ENCODE assay signal across 1 cellular context in genomic region chr14:64772394-64772950, GRCh38.
TF ChIP-seq lines count a peak whose summit lies in the region.

No MANE protein-coding gene starts in this region.

TF ChIP-seq in HepG2, 621 proteins besides CTCF, POLR2A, EP300 and RAD21 (continued from another document):
- TF ChIP-seq, protein P1, sequence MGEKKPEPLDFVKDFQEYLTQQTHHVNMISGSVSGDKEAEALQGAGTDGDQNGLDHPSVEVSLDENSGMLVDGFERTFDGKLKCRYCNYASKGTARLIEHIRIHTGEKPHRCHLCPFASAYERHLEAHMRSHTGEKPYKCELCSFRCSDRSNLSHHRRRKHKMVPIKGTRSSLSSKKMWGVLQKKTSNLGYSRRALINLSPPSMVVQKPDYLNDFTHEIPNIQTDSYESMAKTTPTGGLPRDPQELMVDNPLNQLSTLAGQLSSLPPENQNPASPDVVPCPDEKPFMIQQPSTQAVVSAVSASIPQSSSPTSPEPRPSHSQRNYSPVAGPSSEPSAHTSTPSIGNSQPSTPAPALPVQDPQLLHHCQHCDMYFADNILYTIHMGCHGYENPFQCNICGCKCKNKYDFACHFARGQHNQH (CRISPR knock-in tag; IDR thresholded peaks at IDR 0.05): no peak
- TF ChIP-seq, protein P2, sequence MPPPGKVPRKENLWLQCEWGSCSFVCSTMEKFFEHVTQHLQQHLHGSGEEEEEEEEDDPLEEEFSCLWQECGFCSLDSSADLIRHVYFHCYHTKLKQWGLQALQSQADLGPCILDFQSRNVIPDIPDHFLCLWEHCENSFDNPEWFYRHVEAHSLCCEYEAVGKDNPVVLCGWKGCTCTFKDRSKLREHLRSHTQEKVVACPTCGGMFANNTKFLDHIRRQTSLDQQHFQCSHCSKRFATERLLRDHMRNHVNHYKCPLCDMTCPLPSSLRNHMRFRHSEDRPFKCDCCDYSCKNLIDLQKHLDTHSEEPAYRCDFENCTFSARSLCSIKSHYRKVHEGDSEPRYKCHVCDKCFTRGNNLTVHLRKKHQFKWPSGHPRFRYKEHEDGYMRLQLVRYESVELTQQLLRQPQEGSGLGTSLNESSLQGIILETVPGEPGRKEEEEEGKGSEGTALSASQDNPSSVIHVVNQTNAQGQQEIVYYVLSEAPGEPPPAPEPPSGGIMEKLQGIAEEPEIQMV (CRISPR knock-in tag; IDR thresholded peaks at IDR 0.05; ENCODE audit: low read depth): 0 out of 2 replicates have a peak, but pooled peaks have one; percentile 25
- TF ChIP-seq GABPB1 (CRISPR knock-in tag; IDR thresholded peaks at IDR 0.05): no peak
- no peak for TF ChIP-seq ZNF280B (CRISPR knock-in tag; IDR thresholded peaks at IDR 0.05; ENCODE audit: borderline replicate concordance)
- TF ChIP-seq XRCC5 (optimal IDR thresholded peaks at IDR 0.05; ENCODE audit: low read length): peak; percentile 42
- no peak for TF ChIP-seq ZNF780A (CRISPR knock-in tag; IDR thresholded peaks at IDR 0.05)
- no peak for TF ChIP-seq ZNF674 (CRISPR knock-in tag; IDR thresholded peaks at IDR 0.05; ENCODE audit: low read depth)
- TF ChIP-seq STAG1 (CRISPR knock-in tag; IDR thresholded peaks at IDR 0.05): peak; percentile 59
- TF ChIP-seq, protein P3, sequence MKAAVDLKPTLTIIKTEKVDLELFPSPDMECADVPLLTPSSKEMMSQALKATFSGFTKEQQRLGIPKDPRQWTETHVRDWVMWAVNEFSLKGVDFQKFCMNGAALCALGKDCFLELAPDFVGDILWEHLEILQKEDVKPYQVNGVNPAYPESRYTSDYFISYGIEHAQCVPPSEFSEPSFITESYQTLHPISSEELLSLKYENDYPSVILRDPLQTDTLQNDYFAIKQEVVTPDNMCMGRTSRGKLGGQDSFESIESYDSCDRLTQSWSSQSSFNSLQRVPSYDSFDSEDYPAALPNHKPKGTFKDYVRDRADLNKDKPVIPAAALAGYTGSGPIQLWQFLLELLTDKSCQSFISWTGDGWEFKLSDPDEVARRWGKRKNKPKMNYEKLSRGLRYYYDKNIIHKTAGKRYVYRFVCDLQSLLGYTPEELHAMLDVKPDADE (CRISPR knock-in tag; IDR thresholded peaks at IDR 0.05): no peak
- TF ChIP-seq, protein P4, sequence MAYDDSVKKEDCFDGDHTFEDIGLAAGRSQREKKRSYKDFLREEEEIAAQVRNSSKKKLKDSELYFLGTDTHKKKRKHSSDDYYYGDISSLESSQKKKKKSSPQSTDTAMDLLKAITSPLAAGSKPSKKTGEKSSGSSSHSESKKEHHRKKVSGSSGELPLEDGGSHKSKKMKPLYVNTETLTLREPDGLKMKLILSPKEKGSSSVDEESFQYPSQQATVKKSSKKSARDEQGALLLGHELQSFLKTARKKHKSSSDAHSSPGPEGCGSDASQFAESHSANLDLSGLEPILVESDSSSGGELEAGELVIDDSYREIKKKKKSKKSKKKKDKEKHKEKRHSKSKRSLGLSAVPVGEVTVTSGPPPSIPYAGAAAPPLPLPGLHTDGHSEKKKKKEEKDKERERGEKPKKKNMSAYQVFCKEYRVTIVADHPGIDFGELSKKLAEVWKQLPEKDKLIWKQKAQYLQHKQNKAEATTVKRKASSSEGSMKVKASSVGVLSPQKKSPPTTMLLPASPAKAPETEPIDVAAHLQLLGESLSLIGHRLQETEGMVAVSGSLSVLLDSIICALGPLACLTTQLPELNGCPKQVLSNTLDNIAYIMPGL (CRISPR knock-in tag; IDR thresholded peaks at IDR 0.05; ENCODE audit: borderline replicate concordance in 1 of 2, low read depth in 1 of 2): 0 out of 4 replicates have a peak, but pooled peaks of 1 of the 2 experiments have one; percentile 23
- TF ChIP-seq ZNF234 (CRISPR knock-in tag; conservative IDR thresholded peaks at IDR 0.05): no peak
- no peak for TF ChIP-seq TFDP1 (CRISPR knock-in tag; IDR thresholded peaks at IDR 0.05; ENCODE audit: borderline replicate concordance)
